In genomic region chr1:40772146-40772770, GRCh38 we compare ENCODE assay signal across 21 cellular contexts. TPM values are rescaled to one million over a fixed set of nuclear protein-coding genes. Genes with fewer than 3 reads are reported as not detected.
DNase-seq lines count a peak whose midpoint lies in the region; ATAC-seq and TF ChIP-seq lines count a peak whose summit lies in the region.
"Had no signal": no experiment of that assay in that cellular context is flagged by ENCODE, and none has a peak within 500 bp of the region (broad histone marks: within the 10 kb centered on the region; RNA-seq: fewer than 3 reads in every experiment).

No MANE protein-coding gene starts in this region.

- no peaks in the 10 kb centered on the region for H3K9me3 ChIP-seq in gastroesophageal sphincter
- H3K9me3 ChIP-seq: prostate gland, thoracic aorta, vagina had no signal

- intact Hi-C loops in activated B cell treated with CpG ODN at 0.5 μM for 24 hours (cut with micrococcal nuclease) = loop anchor here (5.0 kb wide), 1 partner anchor 35 kb away; no protein-coding TSS in a partner anchor

- peak overlapping the region in 3 of 4 donors; percentile 12 to 54 (median 37) for H3K27ac ChIP-seq in gastroesophageal sphincter
- H3K27ac ChIP-seq in brain microvascular endothelial cell = no peak overlapping the region
- H3K27ac ChIP-seq: BLaER1, prostate gland, thoracic aorta, vagina had no signal

- H3K4me1 ChIP-seq in gastroesophageal sphincter = peaks cover 0 to 40% (median 0%) of the 10 kb centered on the region in 3 donors
- H3K4me1 ChIP-seq: HAP-1, prostate gland, vagina had no signal

- H3K4me3 Mint-ChIP-seq in activated T-cell treated with anti-CD3 and anti-CD28 coated beads, Interleukin-2, amount 50 U/mL, for 72 hours = no peak overlapping the region
- H3K4me3 Mint-ChIP-seq in activated B cell treated with CpG ODN at 0.5 μM for 24 hours = no peak overlapping the region
- H3K4me3 Mint-ChIP-seq: stimulated activated naive B cell treated with anti-CD40 and anti-IgM and Interleukin-4, amounts not matched to agents 10 μg/mL and 1 μg/mL and 100 μg/mL, for 72 hours had no signal

- no peaks in the 10 kb centered on the region for H3K27me3 ChIP-seq in H7 (ENCODE audit: control insufficient read depth, insufficient read depth, low read length)
- no peaks in the 10 kb centered on the region for H3K27me3 ChIP-seq in gastroesophageal sphincter
- H3K27me3 ChIP-seq in brain microvascular endothelial cell (replicated peaks) = no peaks in the 10 kb centered on the region
- H3K27me3 ChIP-seq: BLaER1, vagina had no signal

- H3K4me1 Mint-ChIP-seq in activated T-cell treated with anti-CD3 and anti-CD28 coated beads, Interleukin-2, amount 50 U/mL, for 72 hours (ENCODE audit: low read depth) = no peaks in the 10 kb centered on the region
- no peaks in the 10 kb centered on the region for H3K4me1 Mint-ChIP-seq in activated B cell treated with CpG ODN at 0.5 μM for 24 hours

- no peak overlapping the region for H3K4me3 ChIP-seq in H7 (ENCODE audit: insufficient read depth, low read depth, low read length)
- H3K4me3 ChIP-seq in gastroesophageal sphincter = no peak overlapping the region
- no peak overlapping the region for H3K4me3 ChIP-seq in brain microvascular endothelial cell (ENCODE audit: low read depth, low read length)
- H3K4me3 ChIP-seq: BLaER1, HAP-1, lung, prostate gland, thoracic aorta, vagina had no signal

- no peaks in the 10 kb centered on the region for H3K9me3 Mint-ChIP-seq in activated T-cell treated with anti-CD3 and anti-CD28 coated beads, Interleukin-2, amount 50 U/mL, for 72 hours
- peaks cover 2% of the 10 kb centered on the region for H3K9me3 Mint-ChIP-seq in activated B cell treated with CpG ODN at 0.5 μM for 24 hours

- TF ChIP-seq CTCF in activated B cell treated with CpG ODN at 0.5 μM for 24 hours (IDR thresholded peaks at IDR 0.05) (no peak), gastroesophageal sphincter (IDR thresholded peaks at IDR 0.05) (no peak), brain microvascular endothelial cell (IDR thresholded peaks at IDR 0.05; ENCODE audit: low read depth, low read length, missing control alignments) (no peak)

- WGBS in gastroesophageal sphincter (ENCODE audit: low coverage in 1 of 2), 2 donors = 60 to 100% methylated on average over 1 of the region's 2 CpGs

- CTCF ChIA-PET in activated B cell treated with CpG ODN at 0.5 μM for 24 hours (lab: Charles Lee) = interaction anchor here (0.6 to 7.7 kb wide), 14 partner anchors 7 to 181 kb away, joined by 3 to 82 read pairs (median 6); partner anchors contain the start of gene NFYC

- no peak for TF ChIP-seq POLR2A in gastroesophageal sphincter (IDR thresholded peaks at IDR 0.05)

- no peak for ATAC-seq in activated T-cell treated with anti-CD3 and anti-CD28 coated beads, Interleukin-2, amount 50 U/mL, for 72 hours (replicated peaks in 1 of 2)
- ATAC-seq in activated B cell treated with CpG ODN at 0.5 μM for 24 hours (ENCODE audit: low read depth) (no peak), gastroesophageal sphincter (no peak), GM21825 (IDR thresholded peaks at IDR 0.05; ENCODE audit: unreplicated experiment) (no peak)
- ATAC-seq: stimulated activated naive B cell treated with anti-CD40 and anti-IgM and Interleukin-4, amounts not matched to agents 10 μg/mL and 1 μg/mL and 100 μg/mL, for 72 hours had no signal

- DNase-seq in activated T-cell treated with anti-CD3 and anti-CD28 coated beads, Interleukin-2, amount 50 U/mL, for 72 hours = no peak
- DNase-seq in activated T-cell treated with anti-CD3 and anti-CD28 coated beads, Interleukin-2, amount 50 U/mL, for 48 hours = no peak
- DNase-seq in H7 (peak; percentile 19), activated B cell treated with CpG ODN at 0.5 μM for 24 hours (no peak), brain microvascular endothelial cell (no peak), amniotic stem cell (lab: John Stamatoyannopoulos, UW) (no peak)
- DNase-seq: amygdala; foreskin melanocyte; hypothalamus; KG1; NCI-H2171 treated with DMSO at 0.1 percent for 48 hours; stimulated activated CD4-positive, alpha-beta T cell treated with anti-CD3 and anti-CD28 coated beads, Interleukin-2, amount 100 ng/mL, for 24 hours; stimulated activated naive B cell treated with anti-CD40 and anti-IgM and Interleukin-4, amounts not matched to agents 10 μg/mL and 1 μg/mL and 100 μg/mL, for 72 hours had no signal

- no peak for TF ChIP-seq EP300 in gastroesophageal sphincter (IDR thresholded peaks at IDR 0.05)

- H3K36me3 ChIP-seq in H7 (replicated peaks; ENCODE audit: control insufficient read depth, insufficient read depth, low read length) (peaks cover 12% of the 10 kb centered on the region), gastroesophageal sphincter (peaks cover 0 to 70% of the 10 kb centered on the region in 2 donors), brain microvascular endothelial cell (replicated peaks) (peaks cover 13% of the 10 kb centered on the region)

- no peaks in the 10 kb centered on the region for H3K27me3 Mint-ChIP-seq in activated T-cell treated with anti-CD3 and anti-CD28 coated beads, Interleukin-2, amount 50 U/mL, for 72 hours (ENCODE audit: low read depth)
- no peaks in the 10 kb centered on the region for H3K27me3 Mint-ChIP-seq in activated B cell treated with CpG ODN at 0.5 μM for 24 hours
- H3K27me3 Mint-ChIP-seq: stimulated activated naive B cell treated with anti-CD40 and anti-IgM and Interleukin-4, amounts not matched to agents 10 μg/mL and 1 μg/mL and 100 μg/mL, for 72 hours had no signal

- H3K36me3 Mint-ChIP-seq in activated T-cell treated with anti-CD3 and anti-CD28 coated beads, Interleukin-2, amount 50 U/mL, for 72 hours (ENCODE audit: insufficient read depth in 2 of 2) = peaks cover 6 to 14% of the 10 kb centered on the region in 2 donors
- peaks cover 86% of the 10 kb centered on the region for H3K36me3 Mint-ChIP-seq in activated B cell treated with CpG ODN at 0.5 μM for 24 hours (ENCODE audit: low read depth)

- peak overlapping the region; percentile 81 for H3K27ac Mint-ChIP-seq in activated T-cell treated with anti-CD3 and anti-CD28 coated beads, Interleukin-2, amount 50 U/mL, for 72 hours
- peak overlapping the region; percentile 37 for H3K27ac Mint-ChIP-seq in activated B cell treated with CpG ODN at 0.5 μM for 24 hours
- H3K27ac Mint-ChIP-seq: stimulated activated naive B cell treated with anti-CD40 and anti-IgM and Interleukin-4, amounts not matched to agents 10 μg/mL and 1 μg/mL and 100 μg/mL, for 72 hours had no signal

- in situ Hi-C loops in brain microvascular endothelial cell (cut with HindIII; ENCODE audit: low pct_ligation_motif_present, low sequenced_read_pairs) = no loop called here

- POLR2A ChIA-PET in activated B cell treated with CpG ODN at 0.5 μM for 24 hours (lab: Charles Lee) = no interaction called here

RNA-seq across cellular contexts. Expression of gene KCNQ4, which starts 11.3 kb away (rescaled TPM):
- under 1 TPM; 0.58 to 0.60 TPM for total RNA-seq in activated T-cell treated with anti-CD3 and anti-CD28 coated beads, Interleukin-2, amount 50 U/mL, for 72 hours
- total RNA-seq in H7 (2014; rRNA removed; shearing (Covaris generic)) = 1.5 and 2.7 TPM in 2 replicates
- total RNA-seq in activated B cell treated with CpG ODN at 0.5 μM for 24 hours (0.20 and 0.27 TPM in 2 replicates), gastroesophageal sphincter (10 to 100 TPM in 3 of 4 donors, 1 to 10 TPM in 1; 6.1 to 25.5 (median 10.2) TPM)
